ENCODE assay signal across 19 cellular contexts in the genomic region with DNA sequence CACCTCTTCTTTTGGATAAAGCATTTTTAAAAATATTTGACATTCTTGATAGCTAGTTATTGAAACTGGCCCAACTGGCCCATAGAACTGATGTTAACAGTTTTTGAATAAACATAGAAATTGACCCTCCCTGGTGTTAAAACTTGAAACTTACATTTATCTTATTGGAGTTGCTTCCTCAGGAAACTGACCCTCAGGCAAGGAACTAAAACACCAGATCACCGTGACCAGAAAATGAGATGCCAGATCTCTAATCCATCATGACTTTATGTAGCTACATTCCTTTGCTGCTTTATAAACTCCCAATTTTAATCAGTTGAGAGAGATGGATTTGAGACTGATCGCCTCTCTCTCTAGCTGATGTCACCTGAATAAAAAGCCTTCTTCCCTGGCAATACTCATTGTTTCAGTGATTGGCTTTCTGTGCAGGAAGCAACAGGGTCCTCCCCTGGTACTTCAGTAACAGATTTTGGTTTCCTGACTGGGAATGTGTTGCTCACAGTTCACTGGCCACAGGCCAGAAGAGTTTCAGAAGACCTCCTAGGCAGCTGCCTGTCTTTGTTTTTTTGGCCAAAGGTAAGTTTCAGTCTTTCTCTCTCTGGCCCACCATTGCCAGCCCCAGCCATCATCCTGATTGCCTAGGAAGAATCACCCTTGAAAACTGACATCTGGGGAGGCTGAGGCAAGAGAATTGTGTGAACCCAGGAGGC.
DNase-seq lines count a peak whose midpoint lies in the region; ATAC-seq and TF ChIP-seq lines count a peak whose summit lies in the region.
"Had no signal": no experiment of that assay in that cellular context is flagged by ENCODE, and none has a peak within 500 bp of the region (broad histone marks: within the 10 kb centered on the region; RNA-seq: fewer than 3 reads in every experiment).

No MANE protein-coding gene starts in this region.

- in situ Hi-C loops in mammary epithelial cell (cut with MboI; ENCODE audit: low sequenced_read_pairs in 2 of 2) = no loop called here

- DNase-seq in MCF 10A (ENCODE audit: unreplicated experiment) (peak; percentile 27), mammary epithelial cell (no peak), left colon (no peak), EL (no peak), left ventricle myocardium superior (no peak), GM23338 (ENCODE audit: low spot score) (no peak)
- DNase-seq: activated CD4-positive, alpha-beta T cell treated with anti-CD3 and anti-CD28 coated beads, Interleukin-2, amount 10 ng/mL, durations not matched to agents 7 days and 5 days; anterior cingulate cortex; islet precursor cell; NCI-H1436 treated with DMSO at 0.1 percent for 48 hours; NCI-H226; retina; stimulated activated naive CD4-positive, alpha-beta T cell; transverse colon had no signal

- H3K36me3 ChIP-seq in mammary epithelial cell (ENCODE audit: insufficient read depth, low read length) = no peaks in the 10 kb centered on the region
- H3K36me3 ChIP-seq in GM23338 (ENCODE audit: insufficient read depth) = no peaks in the 10 kb centered on the region
- H3K36me3 ChIP-seq: transverse colon had no signal

- no peaks in the 10 kb centered on the region for H3K9me3 ChIP-seq in mammary epithelial cell (replicated peaks; ENCODE audit: insufficient read depth, low read length)
- H3K9me3 ChIP-seq: transverse colon had no signal

- no peak overlapping the region for H3K27ac Mint-ChIP-seq in MCF 10A (ENCODE audit: low read depth, unreplicated experiment)
- no peak overlapping the region for H3K27ac Mint-ChIP-seq in GM23338
- H3K27ac Mint-ChIP-seq: activated CD4-positive, alpha-beta T cell treated with anti-CD3 and anti-CD28 coated beads, Interleukin-2, amount 10 ng/mL, durations not matched to agents 7 days and 5 days had no signal

- no peak for TF ChIP-seq CTCF in MCF 10A (IDR thresholded peaks at IDR 0.05; ENCODE audit: unreplicated experiment)
- TF ChIP-seq CTCF in mammary epithelial cell (conservative IDR thresholded peaks at IDR 0.05 in 1 of 2, IDR thresholded peaks at IDR 0.05 in 1 of 2; ENCODE audit: extremely low read depth in 1 of 2, insufficient read depth in 1 of 2, low read depth in 1 of 2, low read length in 2 of 2) = no peak
- no peak for TF ChIP-seq CTCF in GM23338 (conservative IDR thresholded peaks at IDR 0.05; ENCODE audit: low read depth in 2 of 2)

- H3K79me2 ChIP-seq in mammary epithelial cell (ENCODE audit: insufficient read depth, low read length) = no peaks in the 10 kb centered on the region
- H3K79me2 ChIP-seq in GM23338 (replicated peaks; ENCODE audit: insufficient read depth) = no peaks in the 10 kb centered on the region
- H3K79me2 ChIP-seq: hepatocyte had no signal

- H3K4me3 ChIP-seq in mammary epithelial cell (replicated peaks in 1 of 3; ENCODE audit: insufficient read depth in 1 of 3, low read depth in 2 of 3, low read length in 3 of 3) (no peak overlapping the region), GM23338 (no peak overlapping the region)
- H3K4me3 ChIP-seq: hepatocyte, transverse colon had no signal

- H3K27ac ChIP-seq in mammary epithelial cell (ENCODE audit: insufficient read depth, low read depth, low read length) = no peak overlapping the region
- no peak overlapping the region for H3K27ac ChIP-seq in GM23338 (ENCODE audit: low read depth)
- H3K27ac ChIP-seq: 22Rv1, hepatocyte, transverse colon had no signal

- H3K4me3 Mint-ChIP-seq in MCF 10A (ENCODE audit: unreplicated experiment) (no peak overlapping the region), GM23338 (no peak overlapping the region)
- H3K4me3 Mint-ChIP-seq: activated CD4-positive, alpha-beta T cell treated with anti-CD3 and anti-CD28 coated beads, Interleukin-2, amount 10 ng/mL, durations not matched to agents 7 days and 5 days; neural crest cell had no signal

- H2AFZ ChIP-seq in mammary epithelial cell (ENCODE audit: low read depth, low read length) (no peak overlapping the region), GM23338 (no peak overlapping the region)
- H2AFZ ChIP-seq: hepatocyte had no signal

- 42% methylated on average over 2 of the region's 2 CpGs for WGBS in mammary epithelial cell (ENCODE audit: low coverage, missing lambda C conversion rate)

- H4K20me1 ChIP-seq in mammary epithelial cell (ENCODE audit: insufficient read depth, low read length) = no peaks in the 10 kb centered on the region
- H4K20me1 ChIP-seq in GM23338 (replicated peaks; ENCODE audit: insufficient read depth) = no peaks in the 10 kb centered on the region

- H3K4me2 ChIP-seq in mammary epithelial cell (ENCODE audit: insufficient read depth, low read depth, low read length) (no peak overlapping the region), GM23338 (no peak overlapping the region)
- H3K4me2 ChIP-seq: hepatocyte had no signal

- CTCF ChIA-PET in MCF 10A (lab: Yijun Ruan, JAX) = interaction anchor here (0.6 to 5.9 kb wide), 2 partner anchors 16 to 1030 kb away, joined by 4 to 35 read pairs; no protein-coding TSS in a partner anchor
- CTCF ChIA-PET in mammary epithelial cell (lab: Charles Lee; ENCODE audit: low non-redundant PET) = no interaction called here

- POLR2A ChIA-PET in MCF 10A (lab: Yijun Ruan, JAX) = no interaction called here

- H3F3A ChIP-seq in GM23338 (replicated peaks; ENCODE audit: low read depth) = no peaks in the 10 kb centered on the region

- no peaks in the 10 kb centered on the region; the same call in 1 of the 2 replicates for H3K9me2 ChIP-seq in GM23338 (ENCODE audit: insufficient read depth)

- dilution Hi-C loops in mammary epithelial cell (cut with HindIII; ENCODE audit: low sequenced_read_pairs) = no loop called here

- no peaks in the 10 kb centered on the region for H3K36me3 Mint-ChIP-seq in MCF 10A (ENCODE audit: insufficient read depth, unreplicated experiment)
- H3K36me3 Mint-ChIP-seq in GM23338 (ENCODE audit: low read depth) = peaks cover 3% of the 10 kb centered on the region; the same call in 2 of the 3 replicates

- H3K4me1 ChIP-seq in mammary epithelial cell (ENCODE audit: insufficient read depth, low read length) (no peaks in the 10 kb centered on the region), GM23338 (ENCODE audit: insufficient read depth) (0 out of 2 replicates have a peak, but pooled peaks cover 3% of the 10 kb centered on the region)
- H3K4me1 ChIP-seq: transverse colon had no signal

- no peaks in the 10 kb centered on the region for H3K4me1 Mint-ChIP-seq in MCF 10A (ENCODE audit: insufficient read depth, unreplicated experiment)
- H3K4me1 Mint-ChIP-seq in GM23338 = peaks cover 6% of the 10 kb centered on the region; the same call in 2 of the 3 replicates
- H3K4me1 Mint-ChIP-seq: activated CD4-positive, alpha-beta T cell treated with anti-CD3 and anti-CD28 coated beads, Interleukin-2, amount 10 ng/mL, durations not matched to agents 7 days and 5 days; neural crest cell had no signal

- BruUV-seq in MCF 10A (replicated peaks; lab: Mats Ljungman, UMichigan) (no TSS peak), mammary epithelial cell (replicated peaks; lab: Mats Ljungman, UMichigan) (no TSS peak)

- H3K9me3 Mint-ChIP-seq in MCF 10A (ENCODE audit: unreplicated experiment) (peaks cover 5% of the 10 kb centered on the region), GM23338 (peaks cover 6% of the 10 kb centered on the region)
- H3K9me3 Mint-ChIP-seq: activated CD4-positive, alpha-beta T cell treated with anti-CD3 and anti-CD28 coated beads, Interleukin-2, amount 10 ng/mL, durations not matched to agents 7 days and 5 days had no signal

- H3K27me3 Mint-ChIP-seq in MCF 10A (ENCODE audit: insufficient read depth, unreplicated experiment) (no peaks in the 10 kb centered on the region), GM23338 (ENCODE audit: insufficient read depth, low read depth, poor library complexity) (no peaks in the 10 kb centered on the region)

- intact Hi-C loops in MCF 10A (cut with micrococcal nuclease) = no loop called here
- intact Hi-C loops in mammary epithelial cell (cut with micrococcal nuclease) = no loop called here
- intact Hi-C loops in left colon (cut with DNase I, micrococcal nuclease) = no loop called here
- intact Hi-C loops in left ventricle myocardium superior (cut with micrococcal nuclease) = no loop called here

- ATAC-seq in GM21825 (IDR thresholded peaks at IDR 0.05; ENCODE audit: unreplicated experiment) (peak; percentile 82), HG03378 (IDR thresholded peaks at IDR 0.05; ENCODE audit: unreplicated experiment) (peak; percentile 49), left colon (no peak), left ventricle myocardium superior (no peak), GM23338 (no peak)

- H3K9ac ChIP-seq in mammary epithelial cell (ENCODE audit: insufficient read depth, low read length) = no peak overlapping the region

- H3K27me3 ChIP-seq in mammary epithelial cell (ENCODE audit: insufficient read depth, low read length) (peaks cover 3% of the 10 kb centered on the region), GM23338 (ENCODE audit: insufficient read depth) (no peaks in the 10 kb centered on the region)
- H3K27me3 ChIP-seq: hepatocyte, transverse colon had no signal

TF ChIP-seq in GM23338, 12 proteins besides CTCF, POLR2A, EP300 and RAD21 (continues in another document):
- TF ChIP-seq JUNB (IDR thresholded peaks at IDR 0.05; ENCODE audit: unreplicated experiment) (no peak), NANOG (IDR thresholded peaks at IDR 0.05; ENCODE audit: borderline replicate concordance) (no peak), STAT1 (IDR thresholded peaks at IDR 0.05; ENCODE audit: unreplicated experiment) (no peak)
- TF ChIP-seq, protein P1, sequence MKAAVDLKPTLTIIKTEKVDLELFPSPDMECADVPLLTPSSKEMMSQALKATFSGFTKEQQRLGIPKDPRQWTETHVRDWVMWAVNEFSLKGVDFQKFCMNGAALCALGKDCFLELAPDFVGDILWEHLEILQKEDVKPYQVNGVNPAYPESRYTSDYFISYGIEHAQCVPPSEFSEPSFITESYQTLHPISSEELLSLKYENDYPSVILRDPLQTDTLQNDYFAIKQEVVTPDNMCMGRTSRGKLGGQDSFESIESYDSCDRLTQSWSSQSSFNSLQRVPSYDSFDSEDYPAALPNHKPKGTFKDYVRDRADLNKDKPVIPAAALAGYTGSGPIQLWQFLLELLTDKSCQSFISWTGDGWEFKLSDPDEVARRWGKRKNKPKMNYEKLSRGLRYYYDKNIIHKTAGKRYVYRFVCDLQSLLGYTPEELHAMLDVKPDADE (IDR thresholded peaks at IDR 0.05) = no peak

Comparison
In these comparisons a context has a peak if more than half of its experiments do, and no peak if none do; other contexts are left out.
1. ATAC-seq: peak in GM21825 (single experiment) and HG03378 (single experiment); none in left colon (single experiment), left ventricle myocardium superior (single experiment) and GM23338 (single experiment).